15 cellular contexts compared by ENCODE assay signal in genomic region chr2:42182654-42183308, GRCh38. TPM values are rescaled to one million over a fixed set of nuclear protein-coding genes. Genes with fewer than 3 reads are reported as not detected.
DNase-seq lines count a peak whose midpoint lies in the region; ATAC-seq and TF ChIP-seq lines count a peak whose summit lies in the region.
"Had no signal": no experiment of that assay in that cellular context is flagged by ENCODE, and none has a peak within 500 bp of the region (broad histone marks: within the 10 kb centered on the region; RNA-seq: fewer than 3 reads in every experiment).

No MANE protein-coding gene starts in this region.

- DNase-seq in activated T-cell treated with anti-CD3 and anti-CD28 coated beads, Interleukin-2, amount 50 U/mL, for 24 hours = no peak
- no peak for DNase-seq in activated T-cell treated with anti-CD3 and anti-CD28 coated beads, Interleukin-2, amount 50 U/mL, for 1 hour
- DNase-seq in OCI-LY7 (ENCODE audit: low spot score) (no peak), immature natural killer cell (no peak), GM13977 (ENCODE audit: low spot score) (no peak)
- no peak for DNase-seq in stimulated activated effector memory CD8-positive, alpha-beta T cell treated with anti-CD3 and anti-CD28 coated beads, Interleukin-12 subunit alpha, Interleukin-12 subunit beta, amount 100 ng/mL, for 72 hours (ENCODE audit: low spot score in 2 of 2)
- DNase-seq in activated effector memory CD4-positive, alpha-beta T cell treated with Interleukin-2 at 50 U/mL for 16 hours = no peak
- DNase-seq: activated gamma-delta T cell treated with Interleukin-2 at 50 U/mL for 16 hours, dermis blood vessel endothelial cell, left ventricle myocardium superior, NCI-H1436, NCI-H446 treated with DMSO at 0.1 percent for 48 hours, Right ventricle myocardium superior had no signal

- H3K27ac Mint-ChIP-seq in activated T-cell treated with anti-CD3 and anti-CD28 coated beads, Interleukin-2, amount 50 U/mL, for 24 hours = peak overlapping the region; percentile 24
- H3K27ac Mint-ChIP-seq in immature natural killer cell = peak overlapping the region in 5 of 6 donors; percentile 35 to 74 (median 68)
- H3K27ac Mint-ChIP-seq in stimulated activated effector memory CD8-positive, alpha-beta T cell treated with anti-CD3 and anti-CD28 coated beads, Interleukin-12 subunit alpha, Interleukin-12 subunit beta, amount 100 ng/mL, for 72 hours = peak overlapping the region; percentile 63

- peaks cover 23% of the 10 kb centered on the region; the same call in 1 of the 2 replicates for H3K79me2 ChIP-seq in OCI-LY7 (ENCODE audit: insufficient read depth, low read depth, low read length)

- 0 out of 2 replicates have a peak, but pooled peaks cover 5% of the 10 kb centered on the region for H4K20me1 ChIP-seq in OCI-LY7 (ENCODE audit: insufficient read depth, low read length)

- no peak overlapping the region for H3K4me3 Mint-ChIP-seq in activated T-cell treated with anti-CD3 and anti-CD28 coated beads, Interleukin-2, amount 50 U/mL, for 24 hours
- no peak overlapping the region for H3K4me3 Mint-ChIP-seq in immature natural killer cell
- H3K4me3 Mint-ChIP-seq in stimulated activated effector memory CD8-positive, alpha-beta T cell treated with anti-CD3 and anti-CD28 coated beads, Interleukin-12 subunit alpha, Interleukin-12 subunit beta, amount 100 ng/mL, for 72 hours = no peak overlapping the region

- no TSS peak for BruUV-seq in OCI-LY7 (replicated peaks; lab: Mats Ljungman, UMichigan)

- no peak overlapping the region for H3K27ac ChIP-seq in OCI-LY7 (ENCODE audit: low read depth, low read length, poor library complexity, severe bottlenecking)

- CTCF ChIA-PET in OCI-LY7 (lab: Charles Lee; ENCODE audit: unreplicated experiment) = interaction anchor here (0.6 kb wide), 1 partner anchor 1426 kb away, joined by 3 read pairs; no protein-coding TSS in a partner anchor

- POLR2A ChIA-PET in OCI-LY7 (lab: Charles Lee) = interaction anchor here (0.6 to 4.0 kb wide), 8 partner anchors 9 to 35 kb away, joined by 3 to 19 read pairs (median 4); no protein-coding TSS in a partner anchor

- H3K4me1 Mint-ChIP-seq in activated T-cell treated with anti-CD3 and anti-CD28 coated beads, Interleukin-2, amount 50 U/mL, for 24 hours (ENCODE audit: low read depth) = peaks cover 89% of the 10 kb centered on the region
- H3K4me1 Mint-ChIP-seq in immature natural killer cell = peaks cover 46 to 85% of the 10 kb centered on the region in 2 donors
- H3K4me1 Mint-ChIP-seq in stimulated activated effector memory CD8-positive, alpha-beta T cell treated with anti-CD3 and anti-CD28 coated beads, Interleukin-12 subunit alpha, Interleukin-12 subunit beta, amount 100 ng/mL, for 72 hours = peaks cover 77% of the 10 kb centered on the region

- no peak for ATAC-seq in stimulated activated effector memory CD8-positive, alpha-beta T cell treated with anti-CD3 and anti-CD28 coated beads, Interleukin-12 subunit alpha, Interleukin-12 subunit beta, amount 100 ng/mL, for 72 hours
- ATAC-seq in HG02970 (IDR thresholded peaks at IDR 0.05; ENCODE audit: low FRiP score, unreplicated experiment) = no peak
- ATAC-seq: HCT116, left ventricle myocardium superior had no signal

- TF ChIP-seq CTCF in OCI-LY7 (conservative IDR thresholded peaks at IDR 0.05; ENCODE audit: low read length) (no peak), GM13977 (IDR thresholded peaks at IDR 0.05; ENCODE audit: extremely low read depth, insufficient read depth, missing control alignments) (no peak)

- peak overlapping the region; percentile 10; the same call in 1 of the 2 replicates for H3K4me2 ChIP-seq in OCI-LY7 (ENCODE audit: low read length)

- H3K36me3 ChIP-seq in OCI-LY7 (ENCODE audit: insufficient read depth, low read length) = peaks cover 6% of the 10 kb centered on the region; the same call in 1 of the 2 replicates

- no peaks in the 10 kb centered on the region for H3K9me3 ChIP-seq in OCI-LY7 (ENCODE audit: low read length)

- no peaks in the 10 kb centered on the region for H3K27me3 Mint-ChIP-seq in activated T-cell treated with anti-CD3 and anti-CD28 coated beads, Interleukin-2, amount 50 U/mL, for 24 hours
- peaks cover 2 to 3% (median 3%) of the 10 kb centered on the region in 3 donors for H3K27me3 Mint-ChIP-seq in immature natural killer cell (ENCODE audit: low read depth in 3 of 3)

- no peaks in the 10 kb centered on the region for H3K9me2 ChIP-seq in OCI-LY7 (ENCODE audit: insufficient read depth, low read length)

- peaks cover 16% of the 10 kb centered on the region for H3K4me1 ChIP-seq in OCI-LY7 (ENCODE audit: insufficient read depth, low read length, poor library complexity, severe bottlenecking)

- H3K4me3 ChIP-seq in OCI-LY7 (ENCODE audit: low read depth, low read length, poor library complexity, severe bottlenecking) = no peak overlapping the region

- H3K9me3 Mint-ChIP-seq in activated T-cell treated with anti-CD3 and anti-CD28 coated beads, Interleukin-2, amount 50 U/mL, for 24 hours = no peaks in the 10 kb centered on the region
- no peaks in the 10 kb centered on the region for H3K9me3 Mint-ChIP-seq in immature natural killer cell
- H3K9me3 Mint-ChIP-seq in stimulated activated effector memory CD8-positive, alpha-beta T cell treated with anti-CD3 and anti-CD28 coated beads, Interleukin-12 subunit alpha, Interleukin-12 subunit beta, amount 100 ng/mL, for 72 hours = no peaks in the 10 kb centered on the region

- intact Hi-C loops in OCI-LY7 (cut with micrococcal nuclease; ENCODE audit: unreplicated experiment) = no loop called here

- H3K36me3 Mint-ChIP-seq in activated T-cell treated with anti-CD3 and anti-CD28 coated beads, Interleukin-2, amount 50 U/mL, for 24 hours (ENCODE audit: low read depth) = peaks cover 51% of the 10 kb centered on the region
- peaks cover 0 to 7% (median 6%) of the 10 kb centered on the region in 3 donors for H3K36me3 Mint-ChIP-seq in immature natural killer cell
- H3K36me3 Mint-ChIP-seq in stimulated activated effector memory CD8-positive, alpha-beta T cell treated with anti-CD3 and anti-CD28 coated beads, Interleukin-12 subunit alpha, Interleukin-12 subunit beta, amount 100 ng/mL, for 72 hours = peaks cover 27% of the 10 kb centered on the region

- H2AFZ ChIP-seq in OCI-LY7 (ENCODE audit: low read length) = no peak overlapping the region

- in situ Hi-C loops in GM13977 (cut with MboI; ENCODE audit: low pct_unique_long_range_greater_than_20kb, low sequenced_read_pairs, unreplicated experiment) = no loop called here

RNA-seq across cellular contexts. Expression of gene EML4, which starts 13.6 kb away (rescaled TPM):
- 36.6 and 37.1 TPM in 2 replicates for total RNA-seq in OCI-LY7 (2014; rRNA removed; shearing (Covaris generic))
- total RNA-seq in OCI-LY7 (2022) = 43.2 and 47.7 TPM in 2 replicates
- polyA plus RNA-seq in immature natural killer cell = 10 to 100 TPM; 16.1 to 35.3 (median 28.9) TPM
